Comparison of ENCODE assay signal across 14 cellular contexts in genomic region chr17:72466606-72467005, GRCh38.
DNase-seq lines count a peak whose midpoint lies in the region; ATAC-seq, FAIRE-seq and TF ChIP-seq lines count a peak whose summit lies in the region.
"Had no signal": no experiment of that assay in that cellular context is flagged by ENCODE, and none has a peak within 500 bp of the region (broad histone marks: within the 10 kb centered on the region; RNA-seq: fewer than 3 reads in every experiment).

No MANE protein-coding gene starts in this region.

- no peak for FAIRE-seq in kidney (lab: Jason Lieb, UNC)

- H3K9me3 ChIP-seq in thyroid gland (no peaks in the 10 kb centered on the region), kidney (ENCODE audit: control insufficient read depth in 1 of 2, low read length in 2 of 2) (no peaks in the 10 kb centered on the region)

- no peak overlapping the region for H3K4me3 Mint-ChIP-seq in chondrocyte (ENCODE audit: unreplicated experiment)
- H3K4me3 Mint-ChIP-seq: activated CD4-positive, alpha-beta T cell treated with anti-CD3 and anti-CD28 coated beads, Interleukin-2, amount 10 ng/mL, durations not matched to agents 7 days and 5 days; activated T-cell treated with anti-CD3 and anti-CD28 coated beads, Interleukin-2, amount 50 U/mL, for 72 hours had no signal

- peaks cover 72 to 91% of the 10 kb centered on the region in 2 donors for H3K4me1 ChIP-seq in thyroid gland
- H3K4me1 ChIP-seq in kidney (ENCODE audit: control insufficient read depth in 1 of 2, insufficient read depth in 1 of 2, low read depth in 1 of 2, low read length in 2 of 2) = peaks cover 0 to 3% of the 10 kb centered on the region in 2 donors

- peaks cover 33% of the 10 kb centered on the region for H3K4me1 Mint-ChIP-seq in chondrocyte (ENCODE audit: low read depth)
- H3K4me1 Mint-ChIP-seq: activated CD4-positive, alpha-beta T cell treated with anti-CD3 and anti-CD28 coated beads, Interleukin-2, amount 10 ng/mL, durations not matched to agents 7 days and 5 days had no signal

- H3K27me3 Mint-ChIP-seq in chondrocyte (ENCODE audit: low read depth) = no peaks in the 10 kb centered on the region
- H3K27me3 Mint-ChIP-seq: activated CD4-positive, alpha-beta T cell treated with anti-CD3 and anti-CD28 coated beads, Interleukin-2, amount 10 ng/mL, durations not matched to agents 7 days and 5 days had no signal

- TF ChIP-seq CTCF in chondrocyte (IDR thresholded peaks at IDR 0.05) = no peak
- no peak for TF ChIP-seq CTCF in thyroid gland (IDR thresholded peaks at IDR 0.05)
- TF ChIP-seq CTCF in kidney (IDR thresholded peaks at IDR 0.05; ENCODE audit: borderline replicate concordance, extremely low read depth, insufficient read depth) = no peak

- no peak overlapping the region for H3K9ac ChIP-seq in kidney (ENCODE audit: low read length in 2 of 2)

- peak overlapping the region; percentile 95 to 96 (median 96) for H3K27ac ChIP-seq in thyroid gland
- H3K27ac ChIP-seq in kidney (ENCODE audit: low read depth in 2 of 2, low read length in 2 of 2) = no peak overlapping the region

- H3K36me3 ChIP-seq in thyroid gland (no peaks in the 10 kb centered on the region), kidney (ENCODE audit: control insufficient read depth in 1 of 2, insufficient read depth in 2 of 2, low read length in 2 of 2) (no peaks in the 10 kb centered on the region)

- intact Hi-C loops in thyroid gland (cut with DNase I) = no loop called here
- intact Hi-C loops in kidney (cut with DNase I) = no loop called here

- DNase-seq in chondrocyte (ENCODE audit: low spot score) (no peak), thyroid gland (no peak), NCI-H2196 treated with DMSO at 0.1 percent for 48 hours (lab: John Stamatoyannopoulos, UW; ENCODE audit: unreplicated experiment) (no peak), kidney (no peak), OCI-M2 (lab: John Stamatoyannopoulos, UW; ENCODE audit: unreplicated experiment) (no peak)
- DNase-seq: activated CD4-positive, alpha-beta T cell treated with anti-CD3 and anti-CD28 coated beads, Interleukin-2, amount 10 ng/mL, durations not matched to agents 7 days and 5 days; activated T-cell treated with anti-CD3 and anti-CD28 coated beads, Interleukin-2, amount 50 U/mL, for 72 hours; amygdala; NCI-H2171; occipital lobe; stimulated activated CD4-positive, alpha-beta T cell treated with anti-CD3 and anti-CD28 coated beads, Interleukin-12 subunit alpha, Interleukin-12 subunit beta, amount 100 ng/mL, for 4 hours had no signal

- WGBS in thyroid gland, 2 donors = 72 to 77% methylated on average over 3 of the region's 3 CpGs

- no peaks in the 10 kb centered on the region for H3K9me3 Mint-ChIP-seq in chondrocyte (ENCODE audit: low read depth)
- H3K9me3 Mint-ChIP-seq: activated CD4-positive, alpha-beta T cell treated with anti-CD3 and anti-CD28 coated beads, Interleukin-2, amount 10 ng/mL, durations not matched to agents 7 days and 5 days; activated T-cell treated with anti-CD3 and anti-CD28 coated beads, Interleukin-2, amount 50 U/mL, for 72 hours had no signal

- no peak for TF ChIP-seq POLR2A in thyroid gland (IDR thresholded peaks at IDR 0.05)

- H3K4me3 ChIP-seq in thyroid gland (replicated peaks in 1 of 3) (no peak overlapping the region), kidney (ENCODE audit: low read length in 2 of 2) (no peak overlapping the region)

- H3K27ac Mint-ChIP-seq in chondrocyte (ENCODE audit: unreplicated experiment) = peak overlapping the region; percentile 74
- H3K27ac Mint-ChIP-seq: activated CD4-positive, alpha-beta T cell treated with anti-CD3 and anti-CD28 coated beads, Interleukin-2, amount 10 ng/mL, durations not matched to agents 7 days and 5 days; activated T-cell treated with anti-CD3 and anti-CD28 coated beads, Interleukin-2, amount 50 U/mL, for 72 hours had no signal

- H3K27me3 ChIP-seq in thyroid gland = no peaks in the 10 kb centered on the region

- no peaks in the 10 kb centered on the region for H3K36me3 Mint-ChIP-seq in chondrocyte (ENCODE audit: low read depth)

- ATAC-seq in GM21737 (IDR thresholded peaks at IDR 0.05; ENCODE audit: unreplicated experiment) (peak; percentile 7), HG03558 (IDR thresholded peaks at IDR 0.05; ENCODE audit: extremely low read depth, unreplicated experiment) (peak; percentile 5), GM21367 (IDR thresholded peaks at IDR 0.05; ENCODE audit: unreplicated experiment) (no peak)
- ATAC-seq: activated T-cell treated with anti-CD3 and anti-CD28 coated beads, Interleukin-2, amount 50 U/mL, for 72 hours had no signal

Comparison
In these comparisons a context has a peak if more than half of its experiments do, and no peak if none do; other contexts are left out.
1. H3K27ac ChIP-seq: peak in thyroid gland (3 of 3); none in kidney (0 of 2).